Comparison of ENCODE assay signal across 8 cellular contexts in genomic region chr15:22664294-22665058, GRCh38.
DNase-seq lines count a peak whose midpoint lies in the region; ATAC-seq, FAIRE-seq and TF ChIP-seq lines count a peak whose summit lies in the region.
"Not testable (repeated sequence)": the region's sequence is repeated elsewhere in the genome, so short reads cannot be mapped to it uniquely, and the experiment has no call there.

No MANE protein-coding gene starts in this region.

- not testable (repeated sequence) for FAIRE-seq in K562 (lab: Jason Lieb, UNC)

- H2AFZ ChIP-seq in GM23248 (peak overlapping the region; percentile 91), K562 (ENCODE audit: low read depth, low read length) (peak overlapping the region; percentile 80), neuron (ENCODE audit: low read depth, low read length) (peak overlapping the region; percentile 46)

- H3K4me2 ChIP-seq in GM23248 (ENCODE audit: unreplicated experiment) (peak overlapping the region; percentile 99), K562 (ENCODE audit: insufficient read depth, low read length) (peak overlapping the region; percentile 68; the same call in 1 of the 2 replicates)

- not testable (repeated sequence) for H3K27me3 ChIP-seq in GM23248 (replicated peaks; ENCODE audit: insufficient read depth); K562 (ENCODE audit: control insufficient read depth in 2 of 2, insufficient read depth in 2 of 2, low read length in 2 of 2); heart left ventricle; neuron (ENCODE audit: insufficient read depth, low read length); suprapubic skin

- ATAC-seq in K562 (peak; percentile 98), heart left ventricle (peak; percentile 69 to 99 (median 96))

- H3K9ac ChIP-seq in GM23248 = peak overlapping the region; percentile 88
- H3K9ac ChIP-seq in K562 (ENCODE audit: insufficient read depth in 1 of 2, low read depth in 2 of 2, low read length in 2 of 2) = peak overlapping the region; percentile 65 to 90

- TF ChIP-seq EP300 in K562 (IDR thresholded peaks at IDR 0.05; ENCODE audit: low read length); suprapubic skin (IDR thresholded peaks at IDR 0.05): not testable (repeated sequence)

- peak; percentile 25 for DNase-seq in GDM1 (lab: John Stamatoyannopoulos, UW)
- peak; percentile 63 for DNase-seq in GM23248
- DNase-seq in HuH-7 (ENCODE audit: low spot score) = peak; percentile 1
- DNase-seq in K562 (ENCODE audit: extremely low read depth in 1 of 4, low spot score in 3 of 4) = peak; percentile 8 to 52 (median 9)
- peak; percentile 30 to 78 (median 50) for DNase-seq in heart left ventricle
- DNase-seq in suprapubic skin (ENCODE audit: low spot score in 2 of 2) = peak in 1 of 2 donors; percentile 59

- in situ Hi-C loops in GM23248 (cut with MboI); K562 (cut with MboI): not testable (repeated sequence)

- H3K79me2 ChIP-seq in GM23248 (ENCODE audit: insufficient read depth) = peaks cover 42% of the 10 kb centered on the region
- H3K79me2 ChIP-seq in K562 (ENCODE audit: control insufficient read depth, insufficient read depth, low read length) = not testable (repeated sequence)

- H3K9me2 ChIP-seq in GM23248 (ENCODE audit: insufficient read depth) = not testable (repeated sequence)

- not testable (repeated sequence) for TF ChIP-seq RAD21 in K562 (CRISPR knock-in tag; conservative IDR thresholded peaks at IDR 0.05 in 1 of 2, IDR thresholded peaks at IDR 0.05 in 1 of 2)

- POLR2A ChIA-PET in K562 (lab: Yijun Ruan, JAX) = interaction anchor here (0.6 kb wide), 2 partner anchors 155 to 360 kb away, joined by 3 read pairs; no protein-coding TSS in a partner anchor

- not testable (repeated sequence) for H3K36me3 ChIP-seq in GM23248 (ENCODE audit: low read depth); K562 (ENCODE audit: control insufficient read depth, insufficient read depth, low read length); heart left ventricle; neuron (ENCODE audit: insufficient read depth, low read length); suprapubic skin

- H3K9me1 ChIP-seq in K562 (ENCODE audit: control insufficient read depth, insufficient read depth, low read length) = not testable (repeated sequence)

- CTCF ChIA-PET in K562 (lab: Yijun Ruan, JAX; ENCODE audit: low intra/inter-chr PET ratio) = not testable (repeated sequence)

- H3K4me1 ChIP-seq in GM23248 (ENCODE audit: insufficient read depth); K562 (replicated peaks in 1 of 2; ENCODE audit: control insufficient read depth in 2 of 2, insufficient read depth in 2 of 2, low read length in 2 of 2); neuron (ENCODE audit: insufficient read depth, low read length); suprapubic skin: not testable (repeated sequence)
- peaks cover 0 to 12% (median 0%) of the 10 kb centered on the region in 12 donors for H3K4me1 ChIP-seq in heart left ventricle

- H4K20me1 ChIP-seq in GM23248 (ENCODE audit: insufficient read depth); K562 (replicated peaks; ENCODE audit: control insufficient read depth, insufficient read depth, low read length): not testable (repeated sequence)

- H3K4me3 ChIP-seq in GM23248 = peak overlapping the region; percentile 90
- peak overlapping the region; percentile 52 for H3K4me3 ChIP-seq in K562
- H3K4me3 ChIP-seq in heart left ventricle = peak overlapping the region; percentile 42 to 81 (median 62)
- H3K4me3 ChIP-seq in neuron (ENCODE audit: low read length) = peak overlapping the region; percentile 45
- peak overlapping the region; percentile 69 for H3K4me3 ChIP-seq in suprapubic skin

- BruUV-seq in K562 (replicated peaks; lab: Mats Ljungman, UMichigan) = not testable (repeated sequence)

- H3K27ac ChIP-seq in GM23248 (peak overlapping the region; percentile 87), VCaP (peak overlapping the region; percentile 78), K562 (ENCODE audit: extremely low read depth, low read depth, low read length) (peak overlapping the region; percentile 65), heart left ventricle (peak overlapping the region; percentile 80 to 95 (median 89)), suprapubic skin (peak overlapping the region; percentile 88)

- H3F3A ChIP-seq in GM23248 (ENCODE audit: insufficient read depth) = not testable (repeated sequence)

- intact Hi-C loops in K562 (cut with micrococcal nuclease); heart left ventricle (cut with DNase I): not testable (repeated sequence)

- not testable (repeated sequence) for H3K9me3 ChIP-seq in GM23248 (ENCODE audit: low read depth); K562 (replicated peaks; ENCODE audit: control insufficient read depth, insufficient read depth, low read depth, low read length); heart left ventricle; neuron (ENCODE audit: low read length); suprapubic skin

- not testable (repeated sequence) for TF ChIP-seq CTCF in VCaP (conservative IDR thresholded peaks at IDR 0.05); K562 (IDR thresholded peaks at IDR 0.05 in 2 of 3, conservative IDR thresholded peaks at IDR 0.05 in 1 of 3; ENCODE audit: insufficient read depth in 2 of 3, low read depth in 1 of 3, low read length in 3 of 3); heart left ventricle (IDR thresholded peaks at IDR 0.05); suprapubic skin (IDR thresholded peaks at IDR 0.05)

- WGBS in GM23248 (ENCODE audit: low coverage in 1 of 2, low lambda C conversion rate in 2 of 2, missing lambda C conversion rate in 2 of 2), 2 experiments = 1 to 2% methylated on average over 34 to 44 of the region's 110 CpGs
- 1% methylated on average over 15 of the region's 110 CpGs for WGBS in K562 (ENCODE audit: insufficient coverage, low coverage, missing lambda C conversion rate)
- whole genome bisulfite sequencing in heart left ventricle, 4 donors = 0 to 4% (median 1%) methylated on average over 5 to 102 of the region's 110 CpGs
- 0% methylated on average over 9 of the region's 110 CpGs for WGBS in suprapubic skin

- not testable (repeated sequence) for TF ChIP-seq POLR2A in K562 (conservative IDR thresholded peaks at IDR 0.05); heart left ventricle (IDR thresholded peaks at IDR 0.05); suprapubic skin (IDR thresholded peaks at IDR 0.05)

TF ChIP-seq in K562, 482 proteins besides CTCF, POLR2A, EP300 and RAD21 (continues in another document):
- peak; percentile 36; the same call in 1 of the 2 replicates for TF ChIP-seq ZBTB7A (IDR thresholded peaks at IDR 0.05; ENCODE audit: borderline replicate concordance, control insufficient read depth, low read depth, low read length)
- TF ChIP-seq HNRNPLL (IDR thresholded peaks at IDR 0.05; ENCODE audit: low read depth, low read length, poor library complexity, severe bottlenecking) = peak; percentile 34
- peak in 1 of 2 experiments; percentile 18 for TF ChIP-seq E2F6 (IDR thresholded peaks at IDR 0.05; ENCODE audit: borderline replicate concordance in 1 of 2, extremely low read depth in 1 of 2, insufficient read depth in 1 of 2, insufficient read length in 1 of 2, low read depth in 1 of 2, low read length in 1 of 2, poor library complexity in 1 of 2, severe bottlenecking in 1 of 2)
- peak; percentile 69 for TF ChIP-seq RBBP5 (IDR thresholded peaks at IDR 0.05; ENCODE audit: borderline replicate concordance, insufficient read depth, low read length, poor library complexity, severe bottlenecking)
- peak; percentile 62; the same call in 1 of the 2 replicates for TF ChIP-seq RBFOX2 (IDR thresholded peaks at IDR 0.05; ENCODE audit: low read depth, low read length)
- TF ChIP-seq CXXC5 (CRISPR knock-in tag; IDR thresholded peaks at IDR 0.05) = peak; percentile 72
- TF ChIP-seq NFIC (IDR thresholded peaks at IDR 0.05) = 0 out of 2 replicates have a peak, but pooled peaks have one; percentile 6
- TF ChIP-seq CTBP1 (IDR thresholded peaks at IDR 0.05; ENCODE audit: borderline replicate concordance) = peak; percentile 68; the same call in 1 of the 2 replicates
- peak; percentile 77 for TF ChIP-seq POLR2G (IDR thresholded peaks at IDR 0.05; ENCODE audit: low read depth, low read length)
- peak; percentile 67; the same call in 1 of the 2 replicates for TF ChIP-seq SMAD4 (CRISPR knock-in tag; conservative IDR thresholded peaks at IDR 0.05)
- TF ChIP-seq SIN3B (IDR thresholded peaks at IDR 0.05; ENCODE audit: low read depth) = 0 out of 2 replicates have a peak, but pooled peaks have one; percentile 25
- peak; percentile 79; the same call in 1 of the 2 replicates for TF ChIP-seq GATAD2B (IDR thresholded peaks at IDR 0.05; ENCODE audit: borderline replicate concordance)
- peak; percentile 73 for TF ChIP-seq ZFX (CRISPR knock-in tag; IDR thresholded peaks at IDR 0.05)
- 0 out of 2 replicates have a peak, but pooled peaks have one; percentile 57 for TF ChIP-seq SAFB (IDR thresholded peaks at IDR 0.05; ENCODE audit: borderline replicate concordance, low read depth, low read length)
- TF ChIP-seq NRF1 (conservative IDR thresholded peaks at IDR 0.05 in 1 of 2, IDR thresholded peaks at IDR 0.05 in 1 of 2) = peak in 1 of 2 experiments; percentile 8; a peak in 1 of 4 replicates
